In the genomic region with DNA sequence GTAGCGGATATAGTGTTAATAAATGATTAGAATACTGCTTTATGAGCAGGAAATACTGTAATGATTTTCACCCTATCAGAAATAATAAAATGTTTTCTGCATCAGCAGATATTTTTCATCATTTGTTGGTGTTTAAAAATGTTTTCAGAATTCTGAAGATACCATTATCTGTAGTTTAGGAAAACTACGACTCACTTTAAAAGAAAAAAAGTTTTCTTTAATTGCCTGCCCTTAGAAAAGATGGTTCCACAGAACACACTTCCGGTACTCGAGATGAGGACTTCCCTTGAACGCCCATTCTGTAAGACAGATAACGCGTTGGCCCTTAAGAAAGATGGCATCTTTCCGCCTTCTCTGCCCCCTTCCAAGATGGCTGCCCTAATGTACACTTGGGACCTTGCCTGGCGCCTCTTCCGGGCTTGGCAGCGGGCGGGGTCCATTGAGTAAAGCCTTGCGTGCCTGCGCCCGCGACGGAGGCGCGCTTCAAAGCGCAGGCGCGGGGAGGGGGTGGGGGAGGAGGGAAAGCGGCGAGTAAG, we compare ENCODE assay signal across 8 cellular contexts. TPM values are rescaled to one million over a fixed set of nuclear protein-coding genes. Genes with fewer than 3 reads are reported as not detected.
DNase-seq lines count a peak whose midpoint lies in the region; ATAC-seq and TF ChIP-seq lines count a peak whose summit lies in the region.

A gene with protein sequence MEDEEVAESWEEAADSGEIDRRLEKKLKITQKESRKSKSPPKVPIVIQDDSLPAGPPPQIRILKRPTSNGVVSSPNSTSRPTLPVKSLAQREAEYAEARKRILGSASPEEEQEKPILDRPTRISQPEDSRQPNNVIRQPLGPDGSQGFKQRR (plus strand): TSS at position 521 of the 536 bp plus-strand sequence. CDS start 16 bp downstream, outside the sequence.

- no peak for TF ChIP-seq POLR2A in erythroblast (IDR thresholded peaks at IDR 0.05; ENCODE audit: low read length)

- TF ChIP-seq CTCF in KMS-11 (conservative IDR thresholded peaks at IDR 0.05; ENCODE audit: low read depth, low read length), result no peak
- no peak for TF ChIP-seq CTCF in Panc1 (IDR thresholded peaks at IDR 0.05)

- H3K4me1 ChIP-seq in KMS-11 (ENCODE audit: low read depth, poor library complexity, severe bottlenecking) (peaks cover 33% of the 10 kb centered on the region), Panc1 (ENCODE audit: control insufficient read depth, insufficient read depth, low read length) (peaks cover 20% of the 10 kb centered on the region)

- ATAC-seq in GM21786 (IDR thresholded peaks at IDR 0.05; ENCODE audit: unreplicated experiment) (peak; percentile 76), Panc1 (peak; percentile 93)
- ATAC-seq in activated T-cell treated with anti-CD3 and anti-CD28 coated beads, Interleukin-2, amount 50 U/mL, for 4 hours, result peak; percentile 86 to 88

- peak within 1 kb of the TSS; percentile 88 for H3K9ac ChIP-seq in KMS-11

- POLR2A ChIA-PET in Panc1 (lab: Charles Lee), result interaction anchor here (0.7 to 1.0 kb wide), 2 partner anchors 91 to 118 kb away, joined by 4 to 5 read pairs; no protein-coding TSS in a partner anchor

- in situ Hi-C loops in Panc1 (cut with HindIII; ENCODE audit: low pct_unique_long_range_greater_than_20kb, low sequenced_read_pairs), result no loop called here

- DNase-seq in DMS 273 treated with DMSO at 0.1 percent for 48 hours (lab: John Stamatoyannopoulos, UW), result peak; percentile 98
- peak; percentile 99 for DNase-seq in Panc1 (ENCODE audit: low read depth, low spot score)
- DNase-seq in activated T-cell treated with anti-CD3 and anti-CD28 coated beads, Interleukin-2, amount 50 U/mL, for 4 hours, result peak; percentile 92
- DNase-seq in erythroblast (lab: John Stamatoyannopoulos, UW), result peak; percentile 99 to 100
- peak; percentile 99 for DNase-seq in mucosa of gallbladder (ENCODE audit: low spot score)
- peak; percentile 81 to 94 for DNase-seq in stimulated activated CD8-positive, alpha-beta memory T cell treated with anti-CD3 and anti-CD28 coated beads, Interleukin-4, amount 100 ng/mL, for 4 hours (ENCODE audit: low read depth in 2 of 2, low spot score in 1 of 2)

- H3K9me3 Mint-ChIP-seq in activated T-cell treated with anti-CD3 and anti-CD28 coated beads, Interleukin-2, amount 50 U/mL, for 4 hours, result no peaks in the 10 kb centered on the region

- H3K4me2 ChIP-seq in KMS-11, result peak within 1 kb of the TSS; percentile 56

- H3K27ac ChIP-seq in KMS-11 (peak within 1 kb of the TSS; percentile 93), Panc1 (ENCODE audit: low read length) (peak within 1 kb of the TSS; percentile 95)

- H3K79me2 ChIP-seq in KMS-11 (ENCODE audit: insufficient read depth, low read depth), result peaks cover 44% of the 10 kb centered on the region

- peaks cover 3% of the 10 kb centered on the region for H3K36me3 Mint-ChIP-seq in activated T-cell treated with anti-CD3 and anti-CD28 coated beads, Interleukin-2, amount 50 U/mL, for 4 hours (ENCODE audit: insufficient read depth)

- CTCF ChIA-PET in Panc1 (lab: Charles Lee), result no interaction called here

- no TSS peak for BruUV-seq in Panc1 (replicated peaks; lab: Mats Ljungman, UMichigan)

- no peaks in the 10 kb centered on the region for H3K36me3 ChIP-seq in KMS-11 (ENCODE audit: insufficient read depth)
- peaks cover 4% of the 10 kb centered on the region; the same call in 1 of the 2 replicates for H3K36me3 ChIP-seq in Panc1 (ENCODE audit: control insufficient read depth, insufficient read depth, low read length)

- peaks cover 24% of the 10 kb centered on the region for H3K4me1 Mint-ChIP-seq in activated T-cell treated with anti-CD3 and anti-CD28 coated beads, Interleukin-2, amount 50 U/mL, for 4 hours (ENCODE audit: low read depth)

- peak within 1 kb of the TSS; percentile 91 for H2AFZ ChIP-seq in KMS-11 (ENCODE audit: low read depth)

- H3K27me3 Mint-ChIP-seq in activated T-cell treated with anti-CD3 and anti-CD28 coated beads, Interleukin-2, amount 50 U/mL, for 4 hours (ENCODE audit: low read depth), result no peaks in the 10 kb centered on the region

- peak within 1 kb of the TSS; percentile 89 for H3K4me3 ChIP-seq in KMS-11 (IDR thresholded peaks at IDR 0.05; ENCODE audit: insufficient read depth, low read depth, low read length)
- H3K4me3 ChIP-seq in Panc1 (ENCODE audit: low read depth in 2 of 2, low read length in 2 of 2), result peak within 1 kb of the TSS; percentile 84 to 96

- peaks cover 18% of the 10 kb centered on the region; the same call in 1 of the 2 replicates for H4K20me1 ChIP-seq in KMS-11 (ENCODE audit: insufficient read depth)

- no peaks in the 10 kb centered on the region for H3K9me3 ChIP-seq in Panc1 (ENCODE audit: control insufficient read depth, insufficient read depth, low read depth, low read length)

- intact Hi-C loops in Panc1 (cut with micrococcal nuclease; ENCODE audit: unreplicated experiment), result no loop called here

- H3K27me3 ChIP-seq in KMS-11 (ENCODE audit: insufficient read depth, low read depth) (no peaks in the 10 kb centered on the region), Panc1 (ENCODE audit: control insufficient read depth, insufficient read depth, low read length) (no peaks in the 10 kb centered on the region)

- H3K4me3 Mint-ChIP-seq in activated T-cell treated with anti-CD3 and anti-CD28 coated beads, Interleukin-2, amount 50 U/mL, for 4 hours, result peak within 1 kb of the TSS; percentile 97

RNA-seq across cellular contexts. Expression of the gene that starts here (rescaled TPM):
- total RNA-seq in Panc1 (2021; ENCODE audit: unreplicated experiment), result 175 TPM
- polyA plus RNA-seq in Panc1 (2012; ENCODE audit: insufficient read length), result 176 TPM
- total RNA-seq in activated T-cell treated with anti-CD3 and anti-CD28 coated beads, Interleukin-2, amount 50 U/mL, for 4 hours, result 100 to 1,000 TPM; 194 to 215 (median 212) TPM
- 134 TPM for total RNA-seq in mucosa of gallbladder

Comparison
In these comparisons a context has a peak if more than half of its experiments do, and no peak if none do; other contexts are left out.
1. Peak in every context shown above with its lines: DNase-seq, ATAC-seq, H3K4me3 ChIP-seq and H3K27ac ChIP-seq.